1 cellular context compared by ENCODE assay signal in genomic region chr18:6414118-6414722, GRCh38.
TF ChIP-seq lines count a peak whose summit lies in the region.

No MANE protein-coding gene starts in this region.

TF ChIP-seq in HepG2, 621 proteins besides CTCF, POLR2A, EP300 and RAD21 (continued from another document and continues in another):
- TF ChIP-seq, protein P1, sequence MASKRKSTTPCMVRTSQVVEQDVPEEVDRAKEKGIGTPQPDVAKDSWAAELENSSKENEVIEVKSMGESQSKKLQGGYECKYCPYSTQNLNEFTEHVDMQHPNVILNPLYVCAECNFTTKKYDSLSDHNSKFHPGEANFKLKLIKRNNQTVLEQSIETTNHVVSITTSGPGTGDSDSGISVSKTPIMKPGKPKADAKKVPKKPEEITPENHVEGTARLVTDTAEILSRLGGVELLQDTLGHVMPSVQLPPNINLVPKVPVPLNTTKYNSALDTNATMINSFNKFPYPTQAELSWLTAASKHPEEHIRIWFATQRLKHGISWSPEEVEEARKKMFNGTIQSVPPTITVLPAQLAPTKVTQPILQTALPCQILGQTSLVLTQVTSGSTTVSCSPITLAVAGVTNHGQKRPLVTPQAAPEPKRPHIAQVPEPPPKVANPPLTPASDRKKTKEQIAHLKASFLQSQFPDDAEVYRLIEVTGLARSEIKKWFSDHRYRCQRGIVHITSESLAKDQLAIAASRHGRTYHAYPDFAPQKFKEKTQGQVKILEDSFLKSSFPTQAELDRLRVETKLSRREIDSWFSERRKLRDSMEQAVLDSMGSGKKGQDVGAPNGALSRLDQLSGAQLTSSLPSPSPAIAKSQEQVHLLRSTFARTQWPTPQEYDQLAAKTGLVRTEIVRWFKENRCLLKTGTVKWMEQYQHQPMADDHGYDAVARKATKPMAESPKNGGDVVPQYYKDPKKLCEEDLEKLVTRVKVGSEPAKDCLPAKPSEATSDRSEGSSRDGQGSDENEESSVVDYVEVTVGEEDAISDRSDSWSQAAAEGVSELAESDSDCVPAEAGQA (IDR thresholded peaks at IDR 0.05; ENCODE audit: low read depth), result no peak
- TF ChIP-seq, protein P1 (CRISPR knock-in tag; IDR thresholded peaks at IDR 0.05; ENCODE audit: borderline replicate concordance), result 0 out of 2 replicates have a peak, but pooled peaks have one; percentile 14
- TF ChIP-seq PRMT3 (CRISPR knock-in tag; IDR thresholded peaks at IDR 0.05; ENCODE audit: borderline replicate concordance, low read depth) (no peak), CREB1 (IDR thresholded peaks at IDR 0.05) (no peak), CREB1 (CRISPR knock-in tag; IDR thresholded peaks at IDR 0.05) (no peak), SMARCE1 (IDR thresholded peaks at IDR 0.05; ENCODE audit: borderline replicate concordance) (no peak), ZNF260 (CRISPR knock-in tag; IDR thresholded peaks at IDR 0.05; ENCODE audit: borderline replicate concordance, low read depth) (no peak), KDM2A (CRISPR knock-in tag; IDR thresholded peaks at IDR 0.05; ENCODE audit: borderline replicate concordance, low read depth) (no peak; the same call in 1 of the 2 replicates), ZNF354B (CRISPR knock-in tag; IDR thresholded peaks at IDR 0.05) (0 out of 2 replicates have a peak, but pooled peaks have one; percentile 4), MTF1 (CRISPR knock-in tag; IDR thresholded peaks at IDR 0.05) (no peak), TSC22D2 (CRISPR knock-in tag; IDR thresholded peaks at IDR 0.05; ENCODE audit: borderline replicate concordance) (no peak), REPIN1 (CRISPR knock-in tag; IDR thresholded peaks at IDR 0.05; ENCODE audit: borderline replicate concordance, low read depth) (no peak), ZNF777 (CRISPR knock-in tag; IDR thresholded peaks at IDR 0.05) (peak; percentile 98), STAG1 (CRISPR knock-in tag; IDR thresholded peaks at IDR 0.05) (0 out of 2 replicates have a peak, but pooled peaks have one; percentile 5), ZNF10 (CRISPR knock-in tag; IDR thresholded peaks at IDR 0.05; ENCODE audit: borderline replicate concordance, low read depth) (no peak), BRCA1 (CRISPR knock-in tag; IDR thresholded peaks at IDR 0.05) (0 out of 2 replicates have a peak, but pooled peaks have one; percentile 26), NPAS2 (CRISPR knock-in tag; IDR thresholded peaks at IDR 0.05; ENCODE audit: borderline replicate concordance) (no peak), HDAC6 (IDR thresholded peaks at IDR 0.05; ENCODE audit: low read depth, low read length) (no peak), RFX1 (IDR thresholded peaks at IDR 0.05) (no peak), ATF7-NPFF (CRISPR knock-in tag; IDR thresholded peaks at IDR 0.05; ENCODE audit: low read depth) (0 out of 2 replicates have a peak, but pooled peaks have one; percentile 4), NCOR1 (IDR thresholded peaks at IDR 0.05; ENCODE audit: borderline replicate concordance, low read length) (no peak), ZBTB42 (CRISPR knock-in tag; IDR thresholded peaks at IDR 0.05) (0 out of 2 replicates have a peak, but pooled peaks have one; percentile 37), FIP1L1 (IDR thresholded peaks at IDR 0.05; ENCODE audit: borderline replicate concordance, insufficient read depth, low read depth, low read length) (no peak), NFKB2 (CRISPR knock-in tag; IDR thresholded peaks at IDR 0.05; ENCODE audit: borderline replicate concordance) (peak; percentile 32; the same call in 1 of the 2 replicates), ZNF773 (CRISPR knock-in tag; IDR thresholded peaks at IDR 0.05; ENCODE audit: borderline replicate concordance) (no peak), ZNF350 (CRISPR knock-in tag; IDR thresholded peaks at IDR 0.05; ENCODE audit: borderline replicate concordance, low read depth) (no peak), ZNF652 (CRISPR knock-in tag; IDR thresholded peaks at IDR 0.05; ENCODE audit: borderline replicate concordance, low read depth) (no peak), ETV5 (CRISPR knock-in tag; IDR thresholded peaks at IDR 0.05; ENCODE audit: borderline replicate concordance) (no peak), FOXJ3 (CRISPR knock-in tag; IDR thresholded peaks at IDR 0.05; ENCODE audit: borderline replicate concordance) (no peak), ZNF563 (CRISPR knock-in tag; IDR thresholded peaks at IDR 0.05) (no peak), SPEN (CRISPR knock-in tag; IDR thresholded peaks at IDR 0.05; ENCODE audit: low read depth) (no peak), ZNF800 (CRISPR knock-in tag; IDR thresholded peaks at IDR 0.05) (peak; percentile 53; the same call in 1 of the 2 replicates), KLF6 (CRISPR knock-in tag; IDR thresholded peaks at IDR 0.05) (no peak; the same call in 1 of the 2 replicates), TMF1 (CRISPR knock-in tag; IDR thresholded peaks at IDR 0.05; ENCODE audit: low read depth) (no peak)
- TF ChIP-seq, protein P2, sequence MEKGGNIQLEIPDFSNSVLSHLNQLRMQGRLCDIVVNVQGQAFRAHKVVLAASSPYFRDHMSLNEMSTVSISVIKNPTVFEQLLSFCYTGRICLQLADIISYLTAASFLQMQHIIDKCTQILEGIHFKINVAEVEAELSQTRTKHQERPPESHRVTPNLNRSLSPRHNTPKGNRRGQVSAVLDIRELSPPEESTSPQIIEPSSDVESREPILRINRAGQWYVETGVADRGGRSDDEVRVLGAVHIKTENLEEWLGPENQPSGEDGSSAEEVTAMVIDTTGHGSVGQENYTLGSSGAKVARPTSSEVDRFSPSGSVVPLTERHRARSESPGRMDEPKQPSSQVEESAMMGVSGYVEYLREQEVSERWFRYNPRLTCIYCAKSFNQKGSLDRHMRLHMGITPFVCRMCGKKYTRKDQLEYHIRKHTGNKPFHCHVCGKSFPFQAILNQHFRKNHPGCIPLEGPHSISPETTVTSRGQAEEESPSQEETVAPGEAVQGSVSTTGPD (CRISPR knock-in tag; IDR thresholded peaks at IDR 0.05), result no peak
- TF ChIP-seq, protein P3, sequence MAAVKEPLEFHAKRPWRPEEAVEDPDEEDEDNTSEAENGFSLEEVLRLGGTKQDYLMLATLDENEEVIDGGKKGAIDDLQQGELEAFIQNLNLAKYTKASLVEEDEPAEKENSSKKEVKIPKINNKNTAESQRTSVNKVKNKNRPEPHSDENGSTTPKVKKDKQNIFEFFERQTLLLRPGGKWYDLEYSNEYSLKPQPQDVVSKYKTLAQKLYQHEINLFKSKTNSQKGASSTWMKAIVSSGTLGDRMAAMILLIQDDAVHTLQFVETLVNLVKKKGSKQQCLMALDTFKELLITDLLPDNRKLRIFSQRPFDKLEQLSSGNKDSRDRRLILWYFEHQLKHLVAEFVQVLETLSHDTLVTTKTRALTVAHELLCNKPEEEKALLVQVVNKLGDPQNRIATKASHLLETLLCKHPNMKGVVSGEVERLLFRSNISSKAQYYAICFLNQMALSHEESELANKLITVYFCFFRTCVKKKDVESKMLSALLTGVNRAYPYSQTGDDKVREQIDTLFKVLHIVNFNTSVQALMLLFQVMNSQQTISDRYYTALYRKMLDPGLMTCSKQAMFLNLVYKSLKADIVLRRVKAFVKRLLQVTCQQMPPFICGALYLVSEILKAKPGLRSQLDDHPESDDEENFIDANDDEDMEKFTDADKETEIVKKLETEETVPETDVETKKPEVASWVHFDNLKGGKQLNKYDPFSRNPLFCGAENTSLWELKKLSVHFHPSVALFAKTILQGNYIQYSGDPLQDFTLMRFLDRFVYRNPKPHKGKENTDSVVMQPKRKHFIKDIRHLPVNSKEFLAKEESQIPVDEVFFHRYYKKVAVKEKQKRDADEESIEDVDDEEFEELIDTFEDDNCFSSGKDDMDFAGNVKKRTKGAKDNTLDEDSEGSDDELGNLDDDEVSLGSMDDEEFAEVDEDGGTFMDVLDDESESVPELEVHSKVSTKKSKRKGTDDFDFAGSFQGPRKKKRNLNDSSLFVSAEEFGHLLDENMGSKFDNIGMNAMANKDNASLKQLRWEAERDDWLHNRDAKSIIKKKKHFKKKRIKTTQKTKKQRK (IDR thresholded peaks at IDR 0.05; ENCODE audit: low read length), result no peak
- TF ChIP-seq, protein P4, sequence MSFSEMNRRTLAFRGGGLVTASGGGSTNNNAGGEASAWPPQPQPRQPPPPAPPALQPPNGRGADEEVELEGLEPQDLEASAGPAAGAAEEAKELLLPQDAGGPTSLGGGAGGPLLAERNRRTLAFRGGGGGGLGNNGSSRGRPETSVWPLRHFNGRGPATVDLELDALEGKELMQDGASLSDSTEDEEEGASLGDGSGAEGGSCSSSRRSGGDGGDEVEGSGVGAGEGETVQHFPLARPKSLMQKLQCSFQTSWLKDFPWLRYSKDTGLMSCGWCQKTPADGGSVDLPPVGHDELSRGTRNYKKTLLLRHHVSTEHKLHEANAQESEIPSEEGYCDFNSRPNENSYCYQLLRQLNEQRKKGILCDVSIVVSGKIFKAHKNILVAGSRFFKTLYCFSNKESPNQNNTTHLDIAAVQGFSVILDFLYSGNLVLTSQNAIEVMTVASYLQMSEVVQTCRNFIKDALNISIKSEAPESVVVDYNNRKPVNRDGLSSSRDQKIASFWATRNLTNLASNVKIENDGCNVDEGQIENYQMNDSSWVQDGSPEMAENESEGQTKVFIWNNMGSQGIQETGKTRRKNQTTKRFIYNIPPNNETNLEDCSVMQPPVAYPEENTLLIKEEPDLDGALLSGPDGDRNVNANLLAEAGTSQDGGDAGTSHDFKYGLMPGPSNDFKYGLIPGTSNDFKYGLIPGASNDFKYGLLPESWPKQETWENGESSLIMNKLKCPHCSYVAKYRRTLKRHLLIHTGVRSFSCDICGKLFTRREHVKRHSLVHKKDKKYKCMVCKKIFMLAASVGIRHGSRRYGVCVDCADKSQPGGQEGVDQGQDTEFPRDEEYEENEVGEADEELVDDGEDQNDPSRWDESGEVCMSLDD (CRISPR knock-in tag; IDR thresholded peaks at IDR 0.05; ENCODE audit: borderline replicate concordance), result peak; percentile 23; the same call in 1 of the 2 replicates
- TF ChIP-seq, protein P5, sequence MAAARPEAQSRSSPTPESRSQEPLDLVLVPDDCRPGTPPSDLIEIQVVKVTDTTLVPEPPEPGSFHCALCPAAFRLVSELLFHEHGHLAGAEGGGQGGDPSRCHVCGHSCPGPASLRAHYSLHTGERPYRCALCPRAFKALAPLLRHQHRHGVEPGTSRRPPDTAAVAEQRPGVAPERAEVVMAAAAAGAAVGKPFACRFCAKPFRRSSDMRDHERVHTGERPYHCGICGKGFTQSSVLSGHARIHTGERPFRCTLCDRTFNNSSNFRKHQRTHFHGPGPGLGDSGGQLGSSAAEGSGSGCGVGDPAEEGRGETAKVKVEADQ (CRISPR knock-in tag; IDR thresholded peaks at IDR 0.05; ENCODE audit: borderline replicate concordance), result no peak
- TF ChIP-seq, protein P6, sequence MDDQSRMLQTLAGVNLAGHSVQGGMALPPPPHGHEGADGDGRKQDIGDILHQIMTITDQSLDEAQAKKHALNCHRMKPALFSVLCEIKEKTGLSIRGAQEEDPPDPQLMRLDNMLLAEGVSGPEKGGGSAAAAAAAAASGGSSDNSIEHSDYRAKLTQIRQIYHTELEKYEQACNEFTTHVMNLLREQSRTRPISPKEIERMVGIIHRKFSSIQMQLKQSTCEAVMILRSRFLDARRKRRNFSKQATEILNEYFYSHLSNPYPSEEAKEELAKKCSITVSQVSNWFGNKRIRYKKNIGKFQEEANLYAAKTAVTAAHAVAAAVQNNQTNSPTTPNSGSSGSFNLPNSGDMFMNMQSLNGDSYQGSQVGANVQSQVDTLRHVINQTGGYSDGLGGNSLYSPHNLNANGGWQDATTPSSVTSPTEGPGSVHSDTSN (CRISPR knock-in tag; IDR thresholded peaks at IDR 0.05; ENCODE audit: borderline replicate concordance), result no peak
- TF ChIP-seq, protein P7, sequence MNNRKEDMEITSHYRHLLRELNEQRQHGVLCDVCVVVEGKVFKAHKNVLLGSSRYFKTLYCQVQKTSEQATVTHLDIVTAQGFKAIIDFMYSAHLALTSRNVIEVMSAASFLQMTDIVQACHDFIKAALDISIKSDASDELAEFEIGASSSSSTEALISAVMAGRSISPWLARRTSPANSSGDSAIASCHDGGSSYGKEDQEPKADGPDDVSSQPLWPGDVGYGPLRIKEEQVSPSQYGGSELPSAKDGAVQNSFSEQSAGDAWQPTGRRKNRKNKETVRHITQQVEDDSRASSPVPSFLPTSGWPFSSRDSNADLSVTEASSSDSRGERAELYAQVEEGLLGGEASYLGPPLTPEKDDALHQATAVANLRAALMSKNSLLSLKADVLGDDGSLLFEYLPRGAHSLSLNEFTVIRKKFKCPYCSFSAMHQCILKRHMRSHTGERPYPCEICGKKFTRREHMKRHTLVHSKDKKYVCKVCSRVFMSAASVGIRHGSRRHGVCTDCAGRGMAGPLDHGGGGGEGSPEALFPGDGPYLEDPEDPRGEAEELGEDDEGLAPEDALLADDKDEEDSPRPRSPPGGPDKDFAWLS (CRISPR knock-in tag; IDR thresholded peaks at IDR 0.05; ENCODE audit: borderline replicate concordance), result no peak
